ENCODE assay signal across 27 cellular contexts in the genomic region with DNA sequence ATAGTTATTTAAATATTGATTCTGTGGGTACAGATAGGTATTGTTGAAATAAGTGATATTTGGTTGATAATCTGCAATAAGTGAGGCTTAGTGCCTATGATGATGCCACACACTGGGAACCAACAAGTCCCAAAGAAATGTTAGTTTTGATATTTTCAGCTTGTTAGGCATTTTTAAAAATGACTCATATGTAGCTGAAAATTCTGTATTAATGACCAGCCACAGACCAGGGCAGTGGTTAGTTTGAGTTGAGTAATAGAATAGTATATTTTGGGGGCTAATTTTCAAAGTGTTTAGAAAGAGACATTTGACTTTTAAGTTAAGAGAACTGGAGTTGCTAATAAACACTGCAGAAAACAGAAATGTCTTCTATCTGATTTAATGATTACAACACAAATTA. TPM values are rescaled to one million over a fixed set of nuclear protein-coding genes. Genes with fewer than 3 reads are reported as not detected.
DNase-seq lines count a peak whose midpoint lies in the region; ATAC-seq, FAIRE-seq and TF ChIP-seq lines count a peak whose summit lies in the region.
"Had no signal": no experiment of that assay in that cellular context is flagged by ENCODE, and none has a peak within 500 bp of the region (broad histone marks: within the 10 kb centered on the region; RNA-seq: fewer than 3 reads in every experiment).

No MANE protein-coding gene starts in this region.

- H4K20me1 ChIP-seq in osteoblast (ENCODE audit: insufficient read depth, low read length), result no peaks in the 10 kb centered on the region

- TF ChIP-seq POLR2A in H54 (IDR thresholded peaks at IDR 0.05; ENCODE audit: low read depth, low read length), result no peak

- ATAC-seq in HG02642 (IDR thresholded peaks at IDR 0.05; ENCODE audit: poor library complexity, unreplicated experiment), result no peak
- ATAC-seq: A549; stimulated activated naive CD8-positive, alpha-beta T cell treated with anti-CD3 and anti-CD28 coated beads, Interleukin-15, amount 100 ng/mL, for 72 hours; T-cell had no signal

- no peak overlapping the region for H2AFZ ChIP-seq in osteoblast (ENCODE audit: low read length)
- H2AFZ ChIP-seq: hepatocyte had no signal

- DNase-seq in AG10803 (ENCODE audit: low read depth), result peak; percentile 33
- peak; percentile 13 for DNase-seq in HCEC 1CT
- DNase-seq in fibroblast of mammary gland (ENCODE audit: low read depth), result peak; percentile 32
- DNase-seq in osteoblast (ENCODE audit: insufficient read length, low spot score, missing footprints), result no peak
- no peak for DNase-seq in H54 (ENCODE audit: insufficient read length, low spot score)
- DNase-seq in frontal cortex (ENCODE audit: low spot score in 2 of 2), result no peak
- no peak for DNase-seq in A673 (ENCODE audit: low spot score)
- DNase-seq: activated B cell treated with CpG ODN at 0.5 μM for 24 hours; activated CD4-positive, alpha-beta T cell treated with anti-CD3 and anti-CD28 coated beads, Interleukin-2, amount 10 ng/mL, durations not matched to agents 7 days and 5 days; anterior cingulate cortex; dermis blood vessel endothelial cell; left cardiac atrium; NCI-H1694; NCI-H510A; right cardiac atrium; spleen; stimulated activated CD4-positive, alpha-beta T cell treated with anti-CD3 and anti-CD28 coated beads, Interleukin-2, amount 100 ng/mL, for 24 hours; stimulated activated CD8-positive, alpha-beta memory T cell treated with anti-CD3 and anti-CD28 coated beads, Interleukin-4, amount 100 ng/mL, for 48 hours; stimulated activated naive CD8-positive, alpha-beta T cell treated with anti-CD3 and anti-CD28 coated beads, Interleukin-15, amount 100 ng/mL, for 72 hours; T-cell; transverse colon had no signal

- intact Hi-C loops in A673 (cut with micrococcal nuclease; ENCODE audit: unreplicated experiment), result no loop called here

- peaks cover 7% of the 10 kb centered on the region for H3K4me1 ChIP-seq in osteoblast (ENCODE audit: insufficient read depth, low read length)
- no peaks in the 10 kb centered on the region for H3K4me1 ChIP-seq in A673 (ENCODE audit: insufficient read depth, low read length, poor library complexity, severe bottlenecking)
- H3K4me1 ChIP-seq: A549, SJSA1, spleen had no signal

- H3K79me2 ChIP-seq in osteoblast (ENCODE audit: insufficient read depth, low read length), result no peaks in the 10 kb centered on the region
- H3K79me2 ChIP-seq: hepatocyte had no signal

- H3K27ac ChIP-seq in osteoblast (ENCODE audit: low read depth, low read length), result peak overlapping the region; percentile 16
- H3K27ac ChIP-seq in A673 (ENCODE audit: low read depth, low read length, poor library complexity, severe bottlenecking), result no peak overlapping the region
- H3K27ac ChIP-seq: A549, cardiac muscle cell, hepatocyte, SJSA1, spleen, transverse colon had no signal

- no peak for TF ChIP-seq CTCF in AG10803 (conservative IDR thresholded peaks at IDR 0.05; ENCODE audit: low read length)
- TF ChIP-seq CTCF in fibroblast of mammary gland (conservative IDR thresholded peaks at IDR 0.05; ENCODE audit: control insufficient read depth, insufficient read depth, low read depth, low read length), result no peak
- TF ChIP-seq CTCF in osteoblast (IDR thresholded peaks at IDR 0.05; ENCODE audit: extremely low read depth, low read depth, low read length), result no peak
- TF ChIP-seq CTCF in A673 (conservative IDR thresholded peaks at IDR 0.05; ENCODE audit: low read depth, low read length), result no peak

- POLR2A ChIA-PET in A673 (lab: Charles Lee; ENCODE audit: low non-redundant PET), result no interaction called here

- CTCF ChIA-PET in A673 (lab: Charles Lee), result no interaction called here

- peak overlapping the region; percentile 66 for H3K4me2 ChIP-seq in osteoblast (ENCODE audit: insufficient read depth, low read length)
- H3K4me2 ChIP-seq: A549, hepatocyte had no signal

- H3K4me3 ChIP-seq in AG10803 (ENCODE audit: low read length) (no peak overlapping the region), fibroblast of mammary gland (ENCODE audit: control insufficient read depth, low read depth, low read length) (no peak overlapping the region), osteoblast (ENCODE audit: insufficient read depth, low read length) (peak overlapping the region; percentile 38), A673 (ENCODE audit: low read depth, low read length, poor library complexity, severe bottlenecking) (no peak overlapping the region)
- H3K4me3 ChIP-seq: A549, cardiac muscle cell, hepatocyte, SJSA1, spleen, transverse colon had no signal

- no peaks in the 10 kb centered on the region for H3K9me3 ChIP-seq in osteoblast (ENCODE audit: low read depth, low read length)
- H3K9me3 ChIP-seq in A673 (ENCODE audit: low read depth, low read length, poor library complexity, severe bottlenecking), result no peaks in the 10 kb centered on the region
- H3K9me3 ChIP-seq: A549, SJSA1, spleen, transverse colon had no signal

- FAIRE-seq in H54 (lab: Jason Lieb, UNC), result no peak
- no peak for FAIRE-seq in frontal cortex (lab: Jason Lieb, UNC)
- FAIRE-seq: A549, GM12892 had no signal

- H3K36me3 ChIP-seq in osteoblast (ENCODE audit: insufficient read depth, low read length) (peaks cover 5% of the 10 kb centered on the region), A673 (ENCODE audit: insufficient read depth, low read length, poor library complexity, severe bottlenecking) (no peaks in the 10 kb centered on the region)
- H3K36me3 ChIP-seq: SJSA1, spleen, transverse colon had no signal

- BruUV-seq in A673 (replicated peaks; lab: Mats Ljungman, UMichigan), result no TSS peak

- H3K27me3 ChIP-seq in osteoblast (ENCODE audit: insufficient read depth, low read length) (no peaks in the 10 kb centered on the region), A673 (replicated peaks; ENCODE audit: insufficient read depth, low read depth, low read length, poor library complexity) (no peaks in the 10 kb centered on the region)
- H3K27me3 ChIP-seq: cardiac muscle cell, hepatocyte, SJSA1, spleen, transverse colon had no signal

RNA-seq across cellular contexts. Expression of a gene that starts 9.4 kb away (rescaled TPM):
- total RNA-seq in osteoblast (7.6 and 8.3 TPM in 2 replicates), frontal cortex (26.9 TPM), A673 (2021) (9.1 and 11.2 TPM in 2 replicates)

Comparison
In these comparisons a context has a peak if more than half of its experiments do, and no peak if none do; other contexts are left out.
1. DNase-seq: peak in AG10803 (single experiment), HCEC 1CT (single experiment) and fibroblast of mammary gland (single experiment); none in osteoblast (single experiment), H54 (single experiment), frontal cortex (0 of 2) and A673 (single experiment).